13 cellular contexts compared by ENCODE assay signal in genomic region chr19:6086081-6086858, GRCh38. TPM values are rescaled to one million over a fixed set of nuclear protein-coding genes. Genes with fewer than 3 reads are reported as not detected.
DNase-seq lines count a peak whose midpoint lies in the region; ATAC-seq, FAIRE-seq and TF ChIP-seq lines count a peak whose summit lies in the region.
"Had no signal": no experiment of that assay in that cellular context is flagged by ENCODE, and none has a peak within 500 bp of the region (broad histone marks: within the 10 kb centered on the region; RNA-seq: fewer than 3 reads in every experiment).

No MANE protein-coding gene starts in this region.

- H3K9ac ChIP-seq in keratinocyte (ENCODE audit: control insufficient read depth, extremely low read depth, insufficient read depth, low read length) = no peak overlapping the region

- no peak for TF ChIP-seq CTCF in keratinocyte (optimal IDR thresholded peaks at IDR 0.05 in 1 of 3, IDR thresholded peaks at IDR 0.05 in 1 of 3, conservative IDR thresholded peaks at IDR 0.05 in 1 of 3; ENCODE audit: extremely low read depth in 1 of 3, insufficient read depth in 2 of 3, low read length in 3 of 3)
- TF ChIP-seq CTCF in type B pancreatic cell (conservative IDR thresholded peaks at IDR 0.05) = no peak
- no peak for TF ChIP-seq CTCF in GM23338 (conservative IDR thresholded peaks at IDR 0.05; ENCODE audit: low read depth in 2 of 2)

- no peaks in the 10 kb centered on the region for H3K27me3 Mint-ChIP-seq in activated naive CD4-positive, alpha-beta T cell treated with anti-CD3 and anti-CD28 coated beads, Interleukin-2, amount 50 U/mL, for 24 hours
- H3K27me3 Mint-ChIP-seq in activated naive CD8-positive, alpha-beta T cell = no peaks in the 10 kb centered on the region
- no peaks in the 10 kb centered on the region for H3K27me3 Mint-ChIP-seq in type B pancreatic cell
- peaks cover 10% of the 10 kb centered on the region for H3K27me3 Mint-ChIP-seq in GM23338 (ENCODE audit: insufficient read depth, low read depth, poor library complexity)

- no peak overlapping the region for H2AFZ ChIP-seq in keratinocyte (ENCODE audit: control insufficient read depth, low read length)
- H2AFZ ChIP-seq in GM23338 = no peak overlapping the region

- H3K79me2 ChIP-seq in keratinocyte (ENCODE audit: control insufficient read depth, insufficient read depth, low read length) = peaks cover 38% of the 10 kb centered on the region
- no peaks in the 10 kb centered on the region for H3K79me2 ChIP-seq in GM23338 (replicated peaks; ENCODE audit: insufficient read depth)

- H3K4me1 ChIP-seq in keratinocyte (ENCODE audit: control insufficient read depth, extremely low read depth, insufficient read depth, low read length) (peaks cover 38% of the 10 kb centered on the region), GM23338 (ENCODE audit: insufficient read depth) (peaks cover 10% of the 10 kb centered on the region; the same call in 1 of the 2 replicates)

- H3K4me3 Mint-ChIP-seq in activated naive CD4-positive, alpha-beta T cell treated with anti-CD3 and anti-CD28 coated beads, Interleukin-2, amount 50 U/mL, for 24 hours = peak overlapping the region; percentile 31
- peak overlapping the region; percentile 82 for H3K4me3 Mint-ChIP-seq in activated naive CD8-positive, alpha-beta T cell
- H3K4me3 Mint-ChIP-seq in type B pancreatic cell (peak overlapping the region; percentile 81), GM23338 (no peak overlapping the region)

- FAIRE-seq in keratinocyte (lab: Jason Lieb, UNC) (peak; percentile 78), urothelium cell line (lab: Jason Lieb, UNC) (no peak)

- H3K36me3 ChIP-seq in keratinocyte (ENCODE audit: control insufficient read depth in 2 of 2, extremely low read depth in 1 of 2, insufficient read depth in 2 of 2, low read length in 2 of 2) (no peaks in the 10 kb centered on the region), GM23338 (ENCODE audit: insufficient read depth) (no peaks in the 10 kb centered on the region)

- peak overlapping the region; percentile 55 for H3K27ac ChIP-seq in keratinocyte (ENCODE audit: control insufficient read depth, insufficient read depth, low read length)
- no peak overlapping the region for H3K27ac ChIP-seq in GM23338 (ENCODE audit: low read depth)
- H3K27ac ChIP-seq: C4-2B had no signal

- H3K9me2 ChIP-seq in GM23338 (ENCODE audit: insufficient read depth) = 0 out of 2 replicates have a peak, but pooled peaks cover 3% of the 10 kb centered on the region

- peaks cover 24% of the 10 kb centered on the region for H3K4me1 Mint-ChIP-seq in activated naive CD4-positive, alpha-beta T cell treated with anti-CD3 and anti-CD28 coated beads, Interleukin-2, amount 50 U/mL, for 24 hours
- H3K4me1 Mint-ChIP-seq in activated naive CD8-positive, alpha-beta T cell (ENCODE audit: low read depth) = peaks cover 27% of the 10 kb centered on the region
- H3K4me1 Mint-ChIP-seq in type B pancreatic cell (ENCODE audit: unreplicated experiment) = peaks cover 22% of the 10 kb centered on the region
- peaks cover 14% of the 10 kb centered on the region; the same call in 2 of the 3 replicates for H3K4me1 Mint-ChIP-seq in GM23338

- no peaks in the 10 kb centered on the region for H3K9me1 ChIP-seq in keratinocyte (ENCODE audit: control insufficient read depth, extremely low read depth, insufficient read depth, low read length)

- no peaks in the 10 kb centered on the region for H3K36me3 Mint-ChIP-seq in activated naive CD4-positive, alpha-beta T cell treated with anti-CD3 and anti-CD28 coated beads, Interleukin-2, amount 50 U/mL, for 24 hours
- no peaks in the 10 kb centered on the region for H3K36me3 Mint-ChIP-seq in activated naive CD8-positive, alpha-beta T cell
- no peaks in the 10 kb centered on the region for H3K36me3 Mint-ChIP-seq in type B pancreatic cell
- H3K36me3 Mint-ChIP-seq in GM23338 (ENCODE audit: low read depth) = no peaks in the 10 kb centered on the region

- no peaks in the 10 kb centered on the region for H3K9me3 ChIP-seq in keratinocyte (ENCODE audit: control insufficient read depth, low read depth, low read length)

- H3K4me2 ChIP-seq in keratinocyte (ENCODE audit: control insufficient read depth, extremely low read depth, insufficient read depth, low read depth, low read length) (peak overlapping the region; percentile 59), GM23338 (no peak overlapping the region)

- H3K4me3 ChIP-seq in keratinocyte (ENCODE audit: control insufficient read depth in 2 of 3, extremely low read depth in 1 of 3, insufficient read depth in 2 of 3, low read depth in 1 of 3, low read length in 3 of 3) = no peak overlapping the region
- no peak overlapping the region for H3K4me3 ChIP-seq in GM23338

- ATAC-seq in GM23338 = no peak

- no peak for DNase-seq in activated naive CD4-positive, alpha-beta T cell (lab: John Stamatoyannopoulos, UW)
- DNase-seq in keratinocyte (ENCODE audit: low read depth, low spot score) (no peak), type B pancreatic cell (ENCODE audit: extremely low spot score, unreplicated experiment) (no peak), GM23338 (ENCODE audit: low spot score) (no peak), CD1c-positive myeloid dendritic cell (ENCODE audit: extremely low spot score) (no peak), urothelium cell line (ENCODE audit: low spot score) (no peak)
- DNase-seq: SIG-M5 had no signal

- H3K27me3 ChIP-seq in keratinocyte (ENCODE audit: control insufficient read depth, extremely low read depth, insufficient read depth, low read length) = no peaks in the 10 kb centered on the region
- H3K27me3 ChIP-seq in GM23338 (ENCODE audit: insufficient read depth) = no peaks in the 10 kb centered on the region

- H3K27ac Mint-ChIP-seq in activated naive CD4-positive, alpha-beta T cell treated with anti-CD3 and anti-CD28 coated beads, Interleukin-2, amount 50 U/mL, for 24 hours = peak overlapping the region; percentile 10
- peak overlapping the region; percentile 67 for H3K27ac Mint-ChIP-seq in activated naive CD8-positive, alpha-beta T cell
- peak overlapping the region; percentile 97 for H3K27ac Mint-ChIP-seq in type B pancreatic cell
- H3K27ac Mint-ChIP-seq in GM23338 = no peak overlapping the region
- H3K27ac Mint-ChIP-seq: activated T-helper 2 cell treated with anti-CD3 and anti-CD28 coated beads, Interferon-gamma antibody, Interleukin-2, Interleukin-4, amounts not matched to agents 10 μg/mL and 5 μg/mL and 100 μg/mL, durations not matched to agents 14 hours and 24 hours and 36 hours had no signal

- H4K20me1 ChIP-seq in keratinocyte (ENCODE audit: control insufficient read depth, extremely low read depth, insufficient read depth, low read length) = no peaks in the 10 kb centered on the region
- no peaks in the 10 kb centered on the region; the same call in 1 of the 2 replicates for H4K20me1 ChIP-seq in GM23338 (replicated peaks; ENCODE audit: insufficient read depth)

- no peaks in the 10 kb centered on the region for H3K9me3 Mint-ChIP-seq in activated naive CD4-positive, alpha-beta T cell treated with anti-CD3 and anti-CD28 coated beads, Interleukin-2, amount 50 U/mL, for 24 hours
- H3K9me3 Mint-ChIP-seq in activated naive CD8-positive, alpha-beta T cell (ENCODE audit: low read depth) = no peaks in the 10 kb centered on the region
- H3K9me3 Mint-ChIP-seq in type B pancreatic cell (no peaks in the 10 kb centered on the region), GM23338 (no peaks in the 10 kb centered on the region)
- H3K9me3 Mint-ChIP-seq: activated T-helper 2 cell treated with anti-CD3 and anti-CD28 coated beads, Interferon-gamma antibody, Interleukin-2, Interleukin-4, amounts not matched to agents 10 μg/mL and 5 μg/mL and 100 μg/mL, durations not matched to agents 14 hours and 24 hours and 36 hours had no signal

- H3F3A ChIP-seq in GM23338 (replicated peaks; ENCODE audit: low read depth) = no peaks in the 10 kb centered on the region

- dilution Hi-C loops in keratinocyte (cut with MboI; ENCODE audit: extremely low pct_ligation_motif_present, low sequenced_read_pairs) = no loop called here

TF ChIP-seq in GM23338, 12 proteins besides CTCF, POLR2A, EP300 and RAD21 (continues in another document):
- no peak for TF ChIP-seq NANOG (IDR thresholded peaks at IDR 0.05; ENCODE audit: borderline replicate concordance)

RNA-seq across cellular contexts. Expression of gene RFX2, which starts 24.0 kb away (rescaled TPM):
- polyA plus RNA-seq in keratinocyte (5.8 to 7.3 TPM (median 5.9 TPM) in 3 replicates), GM23338 (2016; fragmentation: Nextera tagmentation; extraction: Ambion mirVana) (11.5 and 13.0 TPM in 2 replicates)
- polyA plus RNA-seq in keratinocyte (2011; ENCODE audit: low read depth) = 4.7 TPM
- 3.4 and 7.4 TPM in 2 replicates for polyA plus RNA-seq in keratinocyte (2011; cell fraction: cytosol; rRNA removed)
- 11.0 and 15.6 TPM in 2 replicates for polyA plus RNA-seq in keratinocyte (2011; cell fraction: nucleus; rRNA removed)
- 6.1 and 6.7 TPM in 2 replicates for polyA plus RNA-seq in keratinocyte (2012; ENCODE audit: low replicate concordance)
- polyA minus RNA-seq in keratinocyte = 6.1 to 38.4 TPM (median 6.6 TPM) in 3 replicates
- 16.3 TPM for polyA minus RNA-seq in keratinocyte (2011; cell fraction: cytosol; rRNA and poly(A)+ RNA removed)
- polyA minus RNA-seq in keratinocyte (2011; cell fraction: nucleus; rRNA and poly(A)+ RNA removed) = 12.3 and 13.0 TPM in 2 replicates
- total RNA-seq in type B pancreatic cell (ENCODE audit: low replicate concordance) = 7.0 and 18.0 TPM in 2 replicates
- 4.6 and 5.2 TPM in 2 replicates for total RNA-seq in GM23338 (2014; rRNA removed; shearing (Covaris generic))

RNA-seq across cellular contexts. Expression of gene ACSBG2, which starts 49.2 kb away (rescaled TPM):
- polyA plus RNA-seq in keratinocyte (not detected in 3 replicates), GM23338 (2016; fragmentation: Nextera tagmentation; extraction: Ambion mirVana) (not detected in 2 replicates)
- polyA plus RNA-seq in keratinocyte (2011; ENCODE audit: low read depth) = not detected
- not detected in 2 replicates for polyA plus RNA-seq in keratinocyte (2011; cell fraction: cytosol; rRNA removed)
- polyA plus RNA-seq in keratinocyte (2011; cell fraction: nucleus; rRNA removed) = 0.05 TPM in 1 of 2 replicates, not detected in the other
- polyA plus RNA-seq in keratinocyte (2012; ENCODE audit: low replicate concordance) = not detected in 2 replicates
- not detected in 3 replicates for polyA minus RNA-seq in keratinocyte
- not detected for polyA minus RNA-seq in keratinocyte (2011; cell fraction: cytosol; rRNA and poly(A)+ RNA removed)
- polyA minus RNA-seq in keratinocyte (2011; cell fraction: nucleus; rRNA and poly(A)+ RNA removed) = not detected in 2 replicates
- not detected in 2 replicates for total RNA-seq in type B pancreatic cell (ENCODE audit: low replicate concordance)
- total RNA-seq in GM23338 (2014; rRNA removed; shearing (Covaris generic)) = not detected in 2 replicates
- total RNA-seq: activated T-helper 2 cell treated with anti-CD3 and anti-CD28 coated beads, Interferon-gamma antibody, Interleukin-2, Interleukin-4, amounts not matched to agents 10 μg/mL and 5 μg/mL and 100 μg/mL, durations not matched to agents 14 hours and 24 hours and 36 hours; epithelial cell of proximal tubule; myocyte had no signal
